In genomic region chr12:71436696-71437095, GRCh38 we compare ENCODE assay signal across 36 cellular contexts. TPM values are rescaled to one million over a fixed set of nuclear protein-coding genes. Genes with fewer than 3 reads are reported as not detected.
DNase-seq lines count a peak whose midpoint lies in the region; ATAC-seq, FAIRE-seq and TF ChIP-seq lines count a peak whose summit lies in the region.
"Had no signal": no experiment of that assay in that cellular context is flagged by ENCODE, and none has a peak within 500 bp of the region (broad histone marks: within the 10 kb centered on the region; RNA-seq: fewer than 3 reads in every experiment).

No MANE protein-coding gene starts in this region.

- TF ChIP-seq RAD21 in HepG2 (CRISPR knock-in tag; IDR thresholded peaks at IDR 0.05): no peak

- peaks cover 28% of the 10 kb centered on the region for H3K9me3 ChIP-seq in HepG2 (ENCODE audit: low read length)
- H3K9me3 ChIP-seq in right lobe of liver: peaks cover 0 to 4% (median 0%) of the 10 kb centered on the region in 4 donors
- H3K9me3 ChIP-seq in endodermal cell (ENCODE audit: control insufficient read depth, low read length): peaks cover 51% of the 10 kb centered on the region

- peaks cover 22% of the 10 kb centered on the region for H3K79me2 ChIP-seq in HepG2 (ENCODE audit: insufficient read depth, low read length)

- CTCF ChIA-PET in HepG2 (lab: Yijun Ruan, JAX; ENCODE audit: low intra/inter-chr PET ratio, low total read pairs): no interaction called here

- TF ChIP-seq CTCF in HepG2 (CRISPR knock-in tag; IDR thresholded peaks at IDR 0.05) (no peak), right lobe of liver (IDR thresholded peaks at IDR 0.05) (no peak), endodermal cell (conservative IDR thresholded peaks at IDR 0.05) (no peak), endothelial cell (IDR thresholded peaks at IDR 0.05; ENCODE audit: unreplicated experiment) (no peak)

- H3K27me3 Mint-ChIP-seq in endodermal cell (ENCODE audit: insufficient read depth) (peaks cover 72% of the 10 kb centered on the region), endothelial cell (ENCODE audit: unreplicated experiment) (peaks cover 15% of the 10 kb centered on the region)

- no peak for ATAC-seq in HepG2
- ATAC-seq in right lobe of liver: no peak
- ATAC-seq: A549; CD8-positive, alpha-beta T cell had no signal

- FAIRE-seq in HepG2 (lab: Jason Lieb, UNC): no peak
- FAIRE-seq: A204.1, A549, D721Med had no signal

- in situ Hi-C loops in HepG2 (cut with HindIII; ENCODE audit: extremely low pct_ligation_motif_present, low pct_unique_long_range_greater_than_20kb): loop anchor here (5.0 kb wide), 1 partner anchor 274 kb away; no protein-coding TSS in a partner anchor

- peaks cover 22% of the 10 kb centered on the region for H3K4me1 ChIP-seq in HepG2 (ENCODE audit: insufficient read depth, low read length)
- H3K4me1 ChIP-seq in right lobe of liver: peaks cover 0 to 19% (median 2%) of the 10 kb centered on the region in 4 donors
- H3K4me1 ChIP-seq in endodermal cell (ENCODE audit: control insufficient read depth, insufficient read depth, low read length): no peaks in the 10 kb centered on the region
- H3K4me1 ChIP-seq: BE2C, Caco-2 had no signal

- H3K4me3 ChIP-seq in HepG2 (replicated peaks in 1 of 3; ENCODE audit: insufficient read depth in 1 of 3, low read depth in 2 of 3, low read length in 3 of 3): no peak overlapping the region
- H3K4me3 ChIP-seq in right lobe of liver: no peak overlapping the region
- peak overlapping the region; percentile 93 for H3K4me3 ChIP-seq in endodermal cell (ENCODE audit: low read length)
- H3K4me3 ChIP-seq: A549; BLaER1; BLaER1 treated with 17β-estradiol and CSF1 and Interleukin-3, amounts not matched to agents 10 nM and 100 nM had no signal

- no peak overlapping the region for H2AFZ ChIP-seq in HepG2 (ENCODE audit: low read length)

- no peak for DNase-seq in HepG2 (ENCODE audit: low spot score)
- DNase-seq in right lobe of liver: no peak
- DNase-seq in endodermal cell: no peak
- DNase-seq in endothelial cell (ENCODE audit: low spot score): no peak
- no peak for DNase-seq in occipital lobe (lab: John Stamatoyannopoulos, UW)
- DNase-seq in NCI-H748 treated with DMSO at 0.1 percent for 48 hours (lab: John Stamatoyannopoulos, UW): no peak
- DNase-seq: 8988T; ACHN; AML-193; BE2C; C1 segment of cervical spinal cord; Caco-2; Calu3; CD4-positive, alpha-beta memory T cell; CD4-positive, alpha-beta T cell; CD4-positive, CD25-positive, alpha-beta regulatory T cell; CD8-positive, alpha-beta memory T cell; CD8-positive, alpha-beta T cell; COR-L47; DMS 273 treated with DMSO at 0.1 percent for 48 hours; DMS153; DMS79; DMS79 treated with DMSO at 0.1 percent for 48 hours; DND-41; EL had no signal

- H4K20me1 ChIP-seq in HepG2 (ENCODE audit: insufficient read depth, low read length): no peaks in the 10 kb centered on the region

- H3K36me3 ChIP-seq in HepG2 (replicated peaks in 1 of 2; ENCODE audit: control insufficient read depth in 1 of 2, insufficient read depth in 2 of 2, low read length in 2 of 2) (no peaks in the 10 kb centered on the region), right lobe of liver (no peaks in the 10 kb centered on the region), endodermal cell (ENCODE audit: control insufficient read depth, insufficient read depth, low read length) (peaks cover 4% of the 10 kb centered on the region)
- H3K36me3 ChIP-seq: BE2C, BLaER1 had no signal

- BruUV-seq in HepG2 (replicated peaks; lab: Mats Ljungman, UMichigan): no TSS peak

- intact Hi-C loops in HepG2 (cut with micrococcal nuclease; ENCODE audit: unreplicated experiment) (loop anchor here (10.0 kb wide), 1 partner anchor 282 kb away; the partner anchor contains the start of gene TSPAN8), right lobe of liver (cut with DNase I) (no loop called here)

- H3K27ac Mint-ChIP-seq in endodermal cell (no peak overlapping the region), endothelial cell (ENCODE audit: unreplicated experiment) (no peak overlapping the region)
- H3K27ac Mint-ChIP-seq: B cell; CD14-positive monocyte; CD4-positive, alpha-beta memory T cell; CD4-positive, alpha-beta T cell; CD4-positive, CD25-positive, alpha-beta regulatory T cell; CD8-positive, alpha-beta memory T cell; CD8-positive, alpha-beta T cell had no signal

- peaks cover 8% of the 10 kb centered on the region for H3K4me1 Mint-ChIP-seq in endodermal cell
- peaks cover 15% of the 10 kb centered on the region for H3K4me1 Mint-ChIP-seq in endothelial cell (ENCODE audit: unreplicated experiment)

- H3K9me3 Mint-ChIP-seq in endodermal cell (peaks cover 45% of the 10 kb centered on the region), endothelial cell (ENCODE audit: unreplicated experiment) (peaks cover 11% of the 10 kb centered on the region)

- POLR2A ChIA-PET in HepG2 (lab: Yijun Ruan, JAX): no interaction called here

- no peak overlapping the region for H3K4me3 Mint-ChIP-seq in endodermal cell
- H3K4me3 Mint-ChIP-seq in endothelial cell (ENCODE audit: unreplicated experiment): peak overlapping the region; percentile 3
- H3K4me3 Mint-ChIP-seq: B cell; CD14-positive monocyte; CD4-positive, alpha-beta memory T cell; CD4-positive, alpha-beta T cell; CD4-positive, CD25-positive, alpha-beta regulatory T cell; CD8-positive, alpha-beta memory T cell; CD8-positive, alpha-beta T cell had no signal

- TF ChIP-seq EP300 in HepG2 (IDR thresholded peaks at IDR 0.05; ENCODE audit: low read depth in 2 of 2, low read length in 2 of 2) (no peak), HepG2 (CRISPR knock-in tag; IDR thresholded peaks at IDR 0.05; ENCODE audit: borderline replicate concordance) (no peak)

- no peak overlapping the region for H3K4me2 ChIP-seq in HepG2 (ENCODE audit: low read depth, low read length)
- H3K4me2 ChIP-seq: A549; BLaER1; BLaER1 treated with 17β-estradiol and CSF1 and Interleukin-3, amounts not matched to agents 10 nM and 100 nM had no signal

- no peak overlapping the region for H3K9ac ChIP-seq in HepG2 (ENCODE audit: insufficient read depth, low read depth, low read length)
- H3K9ac ChIP-seq in endodermal cell (ENCODE audit: extremely low read depth, low read length, poor library complexity, severe bottlenecking): no peak overlapping the region
- H3K9ac ChIP-seq: BLaER1; BLaER1 treated with 17β-estradiol and CSF1 and Interleukin-3, amounts not matched to agents 10 nM and 100 nM had no signal

- H3K27me3 ChIP-seq in HepG2 (ENCODE audit: control insufficient read depth in 1 of 2, insufficient read depth in 2 of 2, low read length in 2 of 2) (no peaks in the 10 kb centered on the region; a peak in 1 of 5 replicates), right lobe of liver (no peaks in the 10 kb centered on the region), endodermal cell (ENCODE audit: control insufficient read depth, insufficient read depth, low read length, poor library complexity, severe bottlenecking) (no peaks in the 10 kb centered on the region)
- H3K27me3 ChIP-seq: BE2C had no signal

- TF ChIP-seq POLR2A in HepG2 (IDR thresholded peaks at IDR 0.05; ENCODE audit: insufficient read depth in 1 of 2, low read depth in 2 of 2, low read length in 2 of 2): no peak
- no peak for TF ChIP-seq POLR2A in right lobe of liver (IDR thresholded peaks at IDR 0.05)

- H3K36me3 Mint-ChIP-seq in endodermal cell (ENCODE audit: low read depth) (peaks cover 12% of the 10 kb centered on the region), endothelial cell (ENCODE audit: low read depth, unreplicated experiment) (peaks cover 24% of the 10 kb centered on the region)
- H3K36me3 Mint-ChIP-seq: CD14-positive monocyte; CD4-positive, alpha-beta memory T cell; CD4-positive, CD25-positive, alpha-beta regulatory T cell; CD8-positive, alpha-beta memory T cell; CD8-positive, alpha-beta T cell had no signal

- H3K27ac ChIP-seq in HepG2 (ENCODE audit: extremely low read length, insufficient read depth, low read length) (no peak overlapping the region), right lobe of liver (no peak overlapping the region), endodermal cell (ENCODE audit: low read depth, low read length) (no peak overlapping the region)
- H3K27ac ChIP-seq: 22Rv1; A549; BLaER1; BLaER1 treated with 17β-estradiol and CSF1 and Interleukin-3, amounts not matched to agents 10 nM and 100 nM; C4-2B had no signal

TF ChIP-seq in HepG2, 621 proteins besides CTCF, POLR2A, EP300 and RAD21:
- TF ChIP-seq ZNF841 (CRISPR knock-in tag; IDR thresholded peaks at IDR 0.05; ENCODE audit: borderline replicate concordance) (peak; percentile 96), ZNF605 (CRISPR knock-in tag; IDR thresholded peaks at IDR 0.05) (no peak), ZFP1 (CRISPR knock-in tag; IDR thresholded peaks at IDR 0.05) (no peak), HMG20A (CRISPR knock-in tag; IDR thresholded peaks at IDR 0.05; ENCODE audit: borderline replicate concordance) (no peak)
TF ChIP-seq in HepG2: peak in this region for 1.

RNA-seq across cellular contexts. Expression of gene LGR5, which starts 2.9 kb away (rescaled TPM):
- total RNA-seq in HepG2 (2016; rRNA removed; fragmentation: Illumina TruSeq; extraction: Trizol): 20.6 and 37.0 TPM in 2 replicates
- 2.2 and 2.3 TPM in 2 replicates for total RNA-seq in HepG2 (2016; cell fraction: cytosol; rRNA removed; fragmentation: Illumina TruSeq; extraction: Trizol; ENCODE audit: low read depth)
- total RNA-seq in HepG2 (2016; cell fraction: insoluble cytoplasmic fraction; rRNA removed; fragmentation: Illumina TruSeq; extraction: Trizol): 17.4 and 40.7 TPM in 2 replicates
- 8.7 and 9.5 TPM in 2 replicates for total RNA-seq in HepG2 (2016; cell fraction: membrane; rRNA removed; fragmentation: Illumina TruSeq; extraction: Trizol)
- total RNA-seq in HepG2 (2016; cell fraction: nucleus; rRNA removed; fragmentation: Illumina TruSeq; extraction: Trizol): 67.0 and 93.5 TPM in 2 replicates
- polyA plus RNA-seq in HepG2 (2011; rRNA removed): 69.5 and 121 TPM in 2 replicates
- polyA plus RNA-seq in HepG2 (2011; cell fraction: cytosol; rRNA removed): 39.4 and 44.0 TPM in 2 replicates
- 186 and 299 TPM in 2 replicates for polyA plus RNA-seq in HepG2 (2011; cell fraction: nucleus; rRNA removed)
- 37.0 and 44.1 TPM in 2 replicates for polyA plus RNA-seq in HepG2 (2012)
- polyA plus RNA-seq in HepG2 (2016; cell fraction: cytosol; fragmentation: Illumina TruSeq; extraction: Trizol; ENCODE audit: low read depth): 1.5 and 1.6 TPM in 2 replicates
- polyA plus RNA-seq in HepG2 (2016; cell fraction: insoluble cytoplasmic fraction; fragmentation: Illumina TruSeq; extraction: Trizol; ENCODE audit: low read depth): 20.0 and 21.6 TPM in 2 replicates
- polyA plus RNA-seq in HepG2 (2016; cell fraction: membrane; fragmentation: Illumina TruSeq; extraction: Trizol; ENCODE audit: low read depth): 4.0 TPM in 2 replicates
- 183 and 193 TPM in 2 replicates for polyA plus RNA-seq in HepG2 (2016; cell fraction: nucleus; fragmentation: Illumina TruSeq; extraction: Trizol; ENCODE audit: insufficient read depth, low read depth)
- 0.07 and 94.1 TPM in 2 replicates for polyA minus RNA-seq in HepG2 (2011; rRNA and poly(A)+ RNA removed; ENCODE audit: low replicate concordance)
- 30.0 and 45.1 TPM in 2 replicates for polyA minus RNA-seq in HepG2 (2011; cell fraction: cytosol; rRNA and poly(A)+ RNA removed)
- 81.4 and 117 TPM in 2 replicates for polyA minus RNA-seq in HepG2 (2011; cell fraction: nucleus; rRNA and poly(A)+ RNA removed)
- total RNA-seq in right lobe of liver: under 1 TPM; 0.11 to 0.31 (median 0.17) TPM
- total RNA-seq in endodermal cell: 10 to 100 TPM; 27.2 to 49.9 TPM
- 18.7 TPM for polyA plus RNA-seq in endodermal cell (2013, experiment 1 of 2)
- polyA plus RNA-seq in endodermal cell (2013, experiment 2 of 2): 18.5 TPM
- total RNA-seq in endothelial cell (ENCODE audit: unreplicated experiment): 1.1 TPM
- not detected for total RNA-seq in occipital lobe
- total RNA-seq: B cell; CD4-positive, alpha-beta memory T cell; CD4-positive, alpha-beta T cell; CD4-positive, CD25-positive, alpha-beta regulatory T cell; CD8-positive, alpha-beta memory T cell; CD8-positive, alpha-beta T cell; Daoy had no signal
- polyA plus RNA-seq: A549; AG04450; CD14-positive monocyte; CD4-positive, alpha-beta memory T cell; CD4-positive, CD25-positive, alpha-beta regulatory T cell; CD8-positive, alpha-beta memory T cell had no signal
